Comparison of ENCODE assay signal across 21 cellular contexts in the genomic region with DNA sequence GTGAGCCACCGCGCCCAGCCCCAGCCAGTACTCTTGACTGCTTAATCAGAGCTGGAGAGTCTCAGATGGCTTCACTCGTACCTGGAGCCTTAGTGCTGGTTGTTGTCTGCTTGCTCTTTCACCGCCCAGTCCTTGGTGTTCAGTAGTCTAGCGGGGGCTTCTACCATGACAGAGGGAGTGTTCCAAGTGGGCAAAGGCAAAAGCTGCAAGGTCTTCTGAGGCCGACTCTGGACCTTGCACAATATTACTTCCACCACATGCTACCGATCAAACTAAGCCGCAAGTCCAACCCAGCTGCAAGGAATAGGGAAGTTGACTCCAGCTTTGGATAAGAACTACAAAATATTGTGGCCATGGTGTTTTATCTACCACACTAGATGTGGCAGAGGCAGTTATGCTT. TPM values are rescaled to one million over a fixed set of nuclear protein-coding genes. Genes with fewer than 3 reads are reported as not detected.
A peak's percentile ranks its signal among the peaks of the same experiment; 100 is the strongest.
DNase-seq lines count a peak whose midpoint lies in the region; ATAC-seq and TF ChIP-seq lines count a peak whose summit lies in the region.
"Had no signal": no experiment of that assay in that cellular context is flagged by ENCODE, and none has a peak within 500 bp of the region (broad histone marks: within the 10 kb centered on the region; RNA-seq: fewer than 3 reads in every experiment).

No MANE protein-coding gene starts in this region.

- H3K27ac Mint-ChIP-seq in activated T-helper 2 cell treated with anti-CD3 and anti-CD28 coated beads, Interferon-gamma antibody, Interleukin-2, Interleukin-4, amounts not matched to agents 10 μg/mL and 5 μg/mL and 100 μg/mL, durations not matched to agents 14 hours and 24 hours and 36 hours = no peak overlapping the region
- H3K27ac Mint-ChIP-seq: IgD-negative memory B cell, progenitor cell of endocrine pancreas had no signal

- H3K27me3 ChIP-seq in heart right ventricle (no peaks in the 10 kb centered on the region), psoas muscle (ENCODE audit: insufficient read depth in 3 of 3, low read length in 2 of 3) (no peaks in the 10 kb centered on the region), PC-9 (ENCODE audit: insufficient read depth, low read depth) (no peaks in the 10 kb centered on the region)

- H3K36me3 Mint-ChIP-seq in activated T-helper 2 cell treated with anti-CD3 and anti-CD28 coated beads, Interferon-gamma antibody, Interleukin-2, Interleukin-4, amounts not matched to agents 10 μg/mL and 5 μg/mL and 100 μg/mL, durations not matched to agents 14 hours and 24 hours and 36 hours (ENCODE audit: low read depth) = peaks cover 25% of the 10 kb centered on the region

- H3F3A ChIP-seq in PC-9 (ENCODE audit: insufficient read depth, low read depth) = no peaks in the 10 kb centered on the region; the same call in 1 of the 2 replicates

- H4K20me1 ChIP-seq in PC-9 (ENCODE audit: insufficient read depth) = peaks cover 82% of the 10 kb centered on the region

- WGBS in heart right ventricle, 2 donors = 89 to 92% methylated on average over 8 of the region's 8 CpGs
- WGBS in psoas muscle, 3 donors = 87 to 91% (median 90%) methylated on average over 8 of the region's 8 CpGs

- H3K4me1 Mint-ChIP-seq in activated T-helper 2 cell treated with anti-CD3 and anti-CD28 coated beads, Interferon-gamma antibody, Interleukin-2, Interleukin-4, amounts not matched to agents 10 μg/mL and 5 μg/mL and 100 μg/mL, durations not matched to agents 14 hours and 24 hours and 36 hours (ENCODE audit: low read depth) = peaks cover 23% of the 10 kb centered on the region

- peaks cover 94% of the 10 kb centered on the region for H3K79me2 ChIP-seq in PC-9 (ENCODE audit: low read depth)

- no peaks in the 10 kb centered on the region for H3K27me3 Mint-ChIP-seq in activated T-helper 2 cell treated with anti-CD3 and anti-CD28 coated beads, Interferon-gamma antibody, Interleukin-2, Interleukin-4, amounts not matched to agents 10 μg/mL and 5 μg/mL and 100 μg/mL, durations not matched to agents 14 hours and 24 hours and 36 hours (ENCODE audit: low read depth)
- H3K27me3 Mint-ChIP-seq: activated CD4-positive, alpha-beta T cell treated with anti-CD3 and anti-CD28 coated beads, Interleukin-2, amount 10 ng/mL, durations not matched to agents 24 days and 14 days; CD4-positive, alpha-beta T cell; IgD-negative memory B cell; progenitor cell of endocrine pancreas; T-helper 17 cell had no signal

- H3K27ac ChIP-seq in heart right ventricle (peak overlapping the region in 2 of 10 donors; percentile 0 to 77), psoas muscle (peak overlapping the region; percentile 16), PC-9 (no peak overlapping the region)
- H3K27ac ChIP-seq: 22Rv1 had no signal

- no peaks in the 10 kb centered on the region for H3K9me3 ChIP-seq in heart right ventricle
- no peaks in the 10 kb centered on the region for H3K9me3 ChIP-seq in psoas muscle
- no peaks in the 10 kb centered on the region for H3K9me3 ChIP-seq in PC-9 (ENCODE audit: insufficient read depth, low read depth)

- H3K36me3 ChIP-seq in heart right ventricle = peaks cover 0 to 32% (median 0%) of the 10 kb centered on the region in 9 donors
- peaks cover 0 to 11% of the 10 kb centered on the region in 2 donors for H3K36me3 ChIP-seq in psoas muscle (ENCODE audit: insufficient read depth in 1 of 2, low read depth in 1 of 2)
- H3K36me3 ChIP-seq in PC-9 (ENCODE audit: low read depth) = peaks cover 24% of the 10 kb centered on the region; the same call in 1 of the 2 replicates

- no peaks in the 10 kb centered on the region for H3K9me2 ChIP-seq in PC-9 (ENCODE audit: insufficient read depth)

- H3K9me3 Mint-ChIP-seq in activated T-helper 2 cell treated with anti-CD3 and anti-CD28 coated beads, Interferon-gamma antibody, Interleukin-2, Interleukin-4, amounts not matched to agents 10 μg/mL and 5 μg/mL and 100 μg/mL, durations not matched to agents 14 hours and 24 hours and 36 hours = no peaks in the 10 kb centered on the region
- H3K9me3 Mint-ChIP-seq: activated CD4-positive, alpha-beta T cell treated with anti-CD3 and anti-CD28 coated beads, Interleukin-2, amount 10 ng/mL, durations not matched to agents 24 days and 14 days; activated T-cell treated with anti-CD3 and anti-CD28 coated beads, Interleukin-2, amount 50 U/mL, for 4 hours; CD4-positive, alpha-beta T cell; IgD-negative memory B cell had no signal

- DNase-seq in NCI-H1694 treated with DMSO at 0.1 percent for 48 hours (lab: John Stamatoyannopoulos, UW) = peak; percentile 4
- no peak for DNase-seq in NCI-H1694 (lab: John Stamatoyannopoulos, UW)
- DNase-seq in SKM-1 (lab: John Stamatoyannopoulos, UW; ENCODE audit: unreplicated experiment) = peak; percentile 97
- no peak for DNase-seq in heart right ventricle
- no peak for DNase-seq in psoas muscle
- DNase-seq in activated T-helper 2 cell treated with anti-CD3 and anti-CD28 coated beads, Interferon-gamma antibody, Interleukin-2, Interleukin-4, amounts not matched to agents 10 μg/mL and 5 μg/mL and 100 μg/mL, durations not matched to agents 14 hours and 24 hours and 36 hours (ENCODE audit: low spot score) = no peak
- DNase-seq in PC-9 = no peak
- DNase-seq in activated CD4-positive, alpha-beta T cell treated with anti-CD3 and anti-CD28 coated beads, Interleukin-2, amount 50 U/mL, for 48 hours = no peak
- DNase-seq: activated CD4-positive, alpha-beta T cell treated with anti-CD3 and anti-CD28 coated beads, Interleukin-2, amount 10 ng/mL, durations not matched to agents 24 days and 14 days; activated T-cell treated with anti-CD3 and anti-CD28 coated beads, Interleukin-2, amount 50 U/mL, for 4 hours; CD4-positive, alpha-beta T cell; EL; HCEC 1CT; NCI-H1417; NCI-H226; stimulated activated CD4-positive, alpha-beta T cell treated with anti-CD3 and anti-CD28 coated beads, Interleukin-15, amount 100 ng/mL, for 24 hours; T-helper 17 cell had no signal

- no peak overlapping the region for H3K4me3 Mint-ChIP-seq in activated T-helper 2 cell treated with anti-CD3 and anti-CD28 coated beads, Interferon-gamma antibody, Interleukin-2, Interleukin-4, amounts not matched to agents 10 μg/mL and 5 μg/mL and 100 μg/mL, durations not matched to agents 14 hours and 24 hours and 36 hours (ENCODE audit: low read depth)
- H3K4me3 Mint-ChIP-seq: activated CD4-positive, alpha-beta T cell treated with anti-CD3 and anti-CD28 coated beads, Interleukin-2, amount 10 ng/mL, durations not matched to agents 24 days and 14 days; activated T-cell treated with anti-CD3 and anti-CD28 coated beads, Interleukin-2, amount 50 U/mL, for 4 hours; IgD-negative memory B cell; T-helper 17 cell had no signal

- H3K4me3 ChIP-seq in heart right ventricle (peak overlapping the region in 1 of 10 donors; percentile 17), psoas muscle (no peak overlapping the region), PC-9 (no peak overlapping the region)

- H3K4me1 ChIP-seq in heart right ventricle = peaks cover 0 to 68% (median 22%) of the 10 kb centered on the region in 9 donors
- peaks cover 21% of the 10 kb centered on the region for H3K4me1 ChIP-seq in psoas muscle
- peaks cover 8% of the 10 kb centered on the region for H3K4me1 ChIP-seq in PC-9 (replicated peaks; ENCODE audit: insufficient read depth)

- ATAC-seq in heart right ventricle = peak; percentile 45 to 77 (median 63)
- ATAC-seq in psoas muscle = peak in 3 of 4 donors; percentile 31 to 38 (median 38)
- ATAC-seq: activated T-cell treated with anti-CD3 and anti-CD28 coated beads, Interleukin-2, amount 50 U/mL, for 4 hours; Panc1; T-helper 17 cell had no signal

- TF ChIP-seq CTCF in heart right ventricle (IDR thresholded peaks at IDR 0.05) (no peak), psoas muscle (IDR thresholded peaks at IDR 0.05) (no peak), PC-9 (conservative IDR thresholded peaks at IDR 0.05) (no peak)

- no peak overlapping the region for H3K4me2 ChIP-seq in PC-9

- intact Hi-C loops in heart right ventricle (cut with DNase I) (no loop called here), psoas muscle (cut with DNase I) (no loop called here), PC-9 (cut with micrococcal nuclease; ENCODE audit: unreplicated experiment) (no loop called here)
- intact Hi-C loops in activated T-helper 2 cell treated with anti-CD3 and anti-CD28 coated beads, Interferon-gamma antibody, Interleukin-2, Interleukin-4, amounts not matched to agents 10 μg/mL and 5 μg/mL and 100 μg/mL, durations not matched to agents 14 hours and 24 hours and 36 hours (cut with micrococcal nuclease) = no loop called here

- no TSS peak for BruUV-seq in PC-9 (replicated peaks; lab: Mats Ljungman, UMichigan)

- POLR2A ChIA-PET in PC-9 (lab: Charles Lee; ENCODE audit: unreplicated experiment) = no interaction called here

- H2AFZ ChIP-seq in PC-9 = no peak overlapping the region

- CTCF ChIA-PET in PC-9 (lab: Charles Lee) = interaction anchor here (0.6 kb wide), 1 partner anchor 22 kb away, joined by 9 read pairs; no protein-coding TSS in a partner anchor

RNA-seq across cellular contexts. Expression of a gene that starts 6.6 kb away (rescaled TPM):
- total RNA-seq in heart right ventricle (10 to 100 TPM; 52.7 to 70.6 (median 60.7) TPM), psoas muscle (10 to 100 TPM; 30.3 to 64.4 (median 50.7) TPM), PC-9 (2021) (109 and 180 TPM in 2 replicates)
- polyA plus RNA-seq in heart right ventricle (100 to 1,000 TPM in 1 of 2 donors, 10 to 100 TPM in 1; 45.8 to 113 TPM), psoas muscle (10 to 100 TPM; 48.4 to 77.1 (median 61.4) TPM)
- total RNA-seq in activated T-helper 2 cell treated with anti-CD3 and anti-CD28 coated beads, Interferon-gamma antibody, Interleukin-2, Interleukin-4, amounts not matched to agents 10 μg/mL and 5 μg/mL and 100 μg/mL, durations not matched to agents 14 hours and 24 hours and 36 hours = 74.9 and 81.7 TPM in 2 replicates

RNA-seq across cellular contexts. Expression of a gene that starts 52.7 kb away (rescaled TPM):
- total RNA-seq in heart right ventricle = 1 to 10 TPM in 9 of 10 donors, under 1 TPM in 1; 0.94 to 4.5 (median 2.5) TPM
- 1 to 10 TPM in 1 of 2 donors, not detected in 1; 1.1 TPM for polyA plus RNA-seq in heart right ventricle
- 10 to 100 TPM in 1 of 4 donors, 1 to 10 TPM in 3; 4.6 to 12.3 (median 6.2) TPM for total RNA-seq in psoas muscle
- polyA plus RNA-seq in psoas muscle = 1 to 10 TPM; 2.7 to 5.3 (median 4.5) TPM
- total RNA-seq in activated T-helper 2 cell treated with anti-CD3 and anti-CD28 coated beads, Interferon-gamma antibody, Interleukin-2, Interleukin-4, amounts not matched to agents 10 μg/mL and 5 μg/mL and 100 μg/mL, durations not matched to agents 14 hours and 24 hours and 36 hours = 1.1 and 2.9 TPM in 2 replicates
- total RNA-seq in PC-9 (2021) = 2.2 TPM in 2 replicates
- polyA plus RNA-seq: IgD-negative memory B cell had no signal

Comparison
In these comparisons a context has a peak if more than half of its experiments do, and no peak if none do; other contexts are left out.
1. DNase-seq: peak in NCI-H1694 treated with DMSO at 0.1 percent for 48 hours (single experiment) and SKM-1 (single experiment); none in NCI-H1694 (single experiment), heart right ventricle (0 of 2), psoas muscle (0 of 2), activated T-helper 2 cell treated with anti-CD3 and anti-CD28 coated beads, Interferon-gamma antibody, Interleukin-2, Interleukin-4, amounts not matched to agents 10 μg/mL and 5 μg/mL and 100 μg/mL, durations not matched to agents 14 hours and 24 hours and 36 hours (single experiment), PC-9 (0 of 2) and activated CD4-positive, alpha-beta T cell treated with anti-CD3 and anti-CD28 coated beads, Interleukin-2, amount 50 U/mL, for 48 hours (0 of 2).